28 cellular contexts compared by ENCODE assay signal in the genomic region with DNA sequence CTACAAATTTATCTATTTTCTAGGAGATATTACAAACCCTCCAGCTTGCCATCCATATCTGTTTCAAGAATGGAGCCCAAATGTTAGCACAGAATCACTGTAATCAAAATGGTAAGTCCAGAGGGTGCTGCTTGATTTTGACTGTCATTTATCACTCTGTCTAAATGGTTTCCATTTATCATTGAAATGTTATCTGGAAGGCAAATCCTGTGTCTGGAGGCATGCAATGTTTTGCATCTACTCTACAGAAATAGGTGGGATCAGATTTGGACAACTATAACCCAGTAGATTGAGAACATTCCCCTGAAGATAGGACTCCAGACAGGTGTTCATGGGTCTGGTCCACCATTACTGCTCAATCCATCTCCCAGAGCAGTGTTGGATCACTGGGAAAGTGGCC.
"Had no signal": no experiment of that assay in that cellular context is flagged by ENCODE, and none has a peak within 500 bp of the region (broad histone marks: within the 10 kb centered on the region; RNA-seq: fewer than 3 reads in every experiment).

No MANE protein-coding gene starts in this region.

- H3K4me3 ChIP-seq: stomach, suprapubic skin, testis, thoracic aorta, thyroid gland, tibial artery, tibial nerve, transverse colon, upper lobe of left lung, upper lobe of right lung, uterus, vagina had no signal

- H3K27ac Mint-ChIP-seq: stimulated activated effector memory CD8-positive, alpha-beta T cell treated with anti-CD3 and anti-CD28 coated beads, Interleukin-12 subunit alpha, Interleukin-12 subunit beta, amount 100 ng/mL, for 72 hours; stimulated activated memory B cell treated with anti-CD40 and anti-IgM and Interleukin-4, amounts not matched to agents 10 μg/mL and 1 μg/mL and 100 μg/mL, for 72 hours; stimulated activated naive B cell treated with anti-CD40 and anti-IgM and Interleukin-4, amounts not matched to agents 10 μg/mL and 1 μg/mL and 100 μg/mL, for 72 hours; stimulated activated naive CD8-positive, alpha-beta T cell treated with anti-CD3 and anti-CD28 coated beads, Interleukin-15, amount 100 ng/mL, for 72 hours; stimulated activated naive CD8-positive, alpha-beta T cell treated with anti-CD3 and anti-CD28 coated beads, Interleukin-15, Interleukin-2, amounts not matched to agents 100 ng/mL and 50 ng/mL, for 24 hours; type B pancreatic cell had no signal

- H3K4me1 ChIP-seq: stomach, suprapubic skin, testis, thyroid gland, tibial artery, tibial nerve, transverse colon, upper lobe of left lung, upper lobe of right lung, uterus, vagina had no signal

- DNase-seq: stimulated activated CD4-positive, alpha-beta T cell treated with anti-CD3 and anti-CD28 coated beads, Interleukin-2, amount 100 ng/mL, for 48 hours; stimulated activated CD4-positive, alpha-beta T cell treated with anti-CD3 and anti-CD28 coated beads, Interleukin-4, amount 100 ng/mL, for 1 hour; stimulated activated CD4-positive, alpha-beta T cell treated with anti-CD3 and anti-CD28 coated beads, Interleukin-4, amount 100 ng/mL, for 24 hours; stimulated activated CD4-positive, alpha-beta T cell treated with anti-CD3 and anti-CD28 coated beads, Interleukin-4, amount 100 ng/mL, for 4 hours; stimulated activated CD8-positive, alpha-beta memory T cell treated with anti-CD3 and anti-CD28 coated beads, Interleukin-4, amount 100 ng/mL, for 48 hours; stimulated activated naive B cell treated with anti-CD40 and anti-IgM and Interleukin-4, amounts not matched to agents 10 μg/mL and 1 μg/mL and 100 μg/mL, for 72 hours; stimulated activated naive CD4-positive, alpha-beta T cell; stimulated activated naive CD4-positive, alpha-beta T cell treated with Interleukin-2 at 50 U/mL for 16 hours; stimulated activated naive CD8-positive, alpha-beta T cell treated with anti-CD3 and anti-CD28 coated beads, Interleukin-15, amount 100 ng/mL, for 72 hours; stimulated activated naive CD8-positive, alpha-beta T cell treated with anti-CD3 and anti-CD28 coated beads, Interleukin-15, Interleukin-2, amounts not matched to agents 100 U/mL and 50 U/mL, for 24 hours; stomach; substantia nigra; testis; thyroid gland; tibial artery; transverse colon; trophoblast cell; upper lobe of left lung; upper lobe of right lung; uterus had no signal

- H3K4me1 Mint-ChIP-seq: stimulated activated effector memory CD8-positive, alpha-beta T cell treated with anti-CD3 and anti-CD28 coated beads, Interleukin-12 subunit alpha, Interleukin-12 subunit beta, amount 100 ng/mL, for 72 hours; stimulated activated memory B cell treated with anti-CD40 and anti-IgM and Interleukin-4, amounts not matched to agents 10 μg/mL and 1 μg/mL and 100 μg/mL, for 72 hours; stimulated activated naive B cell treated with anti-CD40 and anti-IgM and Interleukin-4, amounts not matched to agents 10 μg/mL and 1 μg/mL and 100 μg/mL, for 72 hours; stimulated activated naive CD8-positive, alpha-beta T cell treated with anti-CD3 and anti-CD28 coated beads, Interleukin-15, amount 100 ng/mL, for 72 hours had no signal

- H3K9me3 ChIP-seq: stomach, suprapubic skin, testis, thoracic aorta, thyroid gland, tibial artery, transverse colon, upper lobe of left lung, upper lobe of right lung, uterus, vagina had no signal

- H3K27me3 Mint-ChIP-seq: stimulated activated memory B cell treated with anti-CD40 and anti-IgM and Interleukin-4, amounts not matched to agents 10 μg/mL and 1 μg/mL and 100 μg/mL, for 72 hours; stimulated activated naive CD8-positive, alpha-beta T cell treated with anti-CD3 and anti-CD28 coated beads, Interleukin-15, amount 100 ng/mL, for 72 hours; type B pancreatic cell had no signal

- H3K9me3 Mint-ChIP-seq: stimulated activated effector memory CD8-positive, alpha-beta T cell treated with anti-CD3 and anti-CD28 coated beads, Interleukin-12 subunit alpha, Interleukin-12 subunit beta, amount 100 ng/mL, for 72 hours; stimulated activated memory B cell treated with anti-CD40 and anti-IgM and Interleukin-4, amounts not matched to agents 10 μg/mL and 1 μg/mL and 100 μg/mL, for 72 hours; stimulated activated naive CD8-positive, alpha-beta T cell treated with anti-CD3 and anti-CD28 coated beads, Interleukin-15, amount 100 ng/mL, for 72 hours; stimulated activated naive CD8-positive, alpha-beta T cell treated with anti-CD3 and anti-CD28 coated beads, Interleukin-15, Interleukin-2, amounts not matched to agents 100 ng/mL and 50 ng/mL, for 24 hours; type B pancreatic cell had no signal

- H3K27ac ChIP-seq: stomach, suprapubic skin, testis, thoracic aorta, thyroid gland, tibial artery, tibial nerve, transverse colon, upper lobe of left lung, upper lobe of right lung, uterus, vagina had no signal

- H3K36me3 Mint-ChIP-seq: stimulated activated effector memory CD8-positive, alpha-beta T cell treated with anti-CD3 and anti-CD28 coated beads, Interleukin-12 subunit alpha, Interleukin-12 subunit beta, amount 100 ng/mL, for 72 hours; stimulated activated memory B cell treated with anti-CD40 and anti-IgM and Interleukin-4, amounts not matched to agents 10 μg/mL and 1 μg/mL and 100 μg/mL, for 72 hours; stimulated activated naive B cell treated with anti-CD40 and anti-IgM and Interleukin-4, amounts not matched to agents 10 μg/mL and 1 μg/mL and 100 μg/mL, for 72 hours; type B pancreatic cell had no signal

- H3K27me3 ChIP-seq: stomach, suprapubic skin, testis, thyroid gland, tibial artery, tibial nerve, transverse colon, upper lobe of left lung, upper lobe of right lung, uterus, vagina had no signal

- H3K36me3 ChIP-seq: stomach, suprapubic skin, thoracic aorta, thyroid gland, tibial artery, tibial nerve, transverse colon, upper lobe of left lung, upper lobe of right lung, uterus, vagina had no signal

- H3K4me3 Mint-ChIP-seq: stimulated activated effector memory CD8-positive, alpha-beta T cell treated with anti-CD3 and anti-CD28 coated beads, Interleukin-12 subunit alpha, Interleukin-12 subunit beta, amount 100 ng/mL, for 72 hours; stimulated activated memory B cell treated with anti-CD40 and anti-IgM and Interleukin-4, amounts not matched to agents 10 μg/mL and 1 μg/mL and 100 μg/mL, for 72 hours; stimulated activated naive B cell treated with anti-CD40 and anti-IgM and Interleukin-4, amounts not matched to agents 10 μg/mL and 1 μg/mL and 100 μg/mL, for 72 hours; stimulated activated naive CD8-positive, alpha-beta T cell treated with anti-CD3 and anti-CD28 coated beads, Interleukin-15, amount 100 ng/mL, for 72 hours; stimulated activated naive CD8-positive, alpha-beta T cell treated with anti-CD3 and anti-CD28 coated beads, Interleukin-15, Interleukin-2, amounts not matched to agents 100 ng/mL and 50 ng/mL, for 24 hours; type B pancreatic cell had no signal
